Comparison of ENCODE assay signal across 8 cellular contexts in genomic region chr5:155728857-155729683, GRCh38.
A peak's percentile ranks its signal among the peaks of the same experiment; 100 is the strongest.
DNase-seq lines count a peak whose midpoint lies in the region; ATAC-seq and TF ChIP-seq lines count a peak whose summit lies in the region.

No MANE protein-coding gene starts in this region.

- ATAC-seq in GM18520 (IDR thresholded peaks at IDR 0.05; ENCODE audit: unreplicated experiment), result no peak
- no peak for ATAC-seq in HG03196 (IDR thresholded peaks at IDR 0.05; ENCODE audit: unreplicated experiment)

- no peak overlapping the region for H3K27ac Mint-ChIP-seq in osteocyte (ENCODE audit: unreplicated experiment)

- H3K4me3 Mint-ChIP-seq in osteocyte (ENCODE audit: unreplicated experiment), result peak overlapping the region; percentile 56

- DNase-seq in COR-L47 (lab: John Stamatoyannopoulos, UW) (peak; percentile 5), NCI-H2227 (lab: John Stamatoyannopoulos, UW; ENCODE audit: unreplicated experiment) (peak; percentile 70), glomerular visceral epithelial cell (ENCODE audit: extremely low spot score) (peak; percentile 64), osteocyte (ENCODE audit: extremely low spot score, unreplicated experiment) (no peak), RKO (ENCODE audit: low spot score) (no peak), T1000 (lab: John Stamatoyannopoulos, UW) (no peak)

- peaks cover 2% of the 10 kb centered on the region for H3K4me1 Mint-ChIP-seq in osteocyte (ENCODE audit: unreplicated experiment)

- peaks cover 62% of the 10 kb centered on the region for H3K27me3 Mint-ChIP-seq in osteocyte (ENCODE audit: unreplicated experiment)

- no peak for TF ChIP-seq CTCF in osteocyte (IDR thresholded peaks at IDR 0.05)

- H3K9me3 Mint-ChIP-seq in osteocyte (ENCODE audit: unreplicated experiment), result no peaks in the 10 kb centered on the region

- no peaks in the 10 kb centered on the region for H3K36me3 Mint-ChIP-seq in osteocyte (ENCODE audit: unreplicated experiment)

Comparison
In these comparisons a context has a peak if more than half of its experiments do, and no peak if none do; other contexts are left out.
1. DNase-seq: peak in COR-L47 (single experiment), NCI-H2227 (single experiment) and glomerular visceral epithelial cell (single experiment); none in osteocyte (single experiment), RKO (single experiment) and T1000 (single experiment).